In the genomic region with DNA sequence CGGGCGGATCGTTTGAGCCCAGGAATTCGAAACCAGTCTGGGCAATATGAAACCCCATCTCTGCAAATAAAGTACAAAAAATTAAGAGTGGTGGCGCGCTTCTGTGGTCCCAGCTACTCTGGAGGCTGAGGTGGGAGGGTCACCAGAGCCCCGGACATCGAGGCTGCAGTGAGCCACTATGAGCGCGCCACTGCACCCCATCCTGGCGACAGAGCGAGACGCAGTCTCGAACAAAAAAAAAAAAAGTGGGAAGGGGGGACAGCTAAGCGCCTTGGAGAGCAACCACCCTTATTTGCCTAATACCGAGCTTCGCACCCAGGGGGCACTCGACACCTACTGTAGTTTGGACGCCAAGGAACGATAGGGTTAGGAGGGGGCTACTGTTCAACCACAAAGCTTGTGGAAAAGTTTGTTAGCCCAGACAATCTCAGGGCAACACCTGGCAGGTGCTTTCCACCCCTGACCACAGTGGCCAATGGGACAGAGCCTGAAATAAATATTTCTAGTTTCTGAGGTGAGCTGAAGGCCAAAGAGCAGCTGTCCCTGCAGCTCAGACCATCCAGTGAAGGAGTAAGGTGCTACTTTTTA, we compare ENCODE assay signal across 1 cellular context.
TF ChIP-seq lines count a peak whose summit lies in the region.

No MANE protein-coding gene starts in this region.

TF ChIP-seq in GM12878, 131 proteins besides CTCF, POLR2A, EP300 and RAD21 (continued from another document):
- TF ChIP-seq PKNOX1 (IDR thresholded peaks at IDR 0.05) (no peak), CHD2 (IDR thresholded peaks at IDR 0.05; ENCODE audit: borderline replicate concordance, low read depth, low read length) (peak; percentile 4; the same call in 1 of the 2 replicates), NKRF (conservative IDR thresholded peaks at IDR 0.05) (0 out of 2 replicates have a peak, but pooled peaks have one; percentile 39), HSF1 (IDR thresholded peaks at IDR 0.05; ENCODE audit: low read depth, low read length) (no peak), KDM1A (IDR thresholded peaks at IDR 0.05; ENCODE audit: borderline replicate concordance) (no peak), IKZF2 (IDR thresholded peaks at IDR 0.05) (peak; percentile 93), RCOR1 (conservative IDR thresholded peaks at IDR 0.05; ENCODE audit: low read depth, low read length) (no peak), FOXM1 (IDR thresholded peaks at IDR 0.05; ENCODE audit: low read depth, low read length) (peak; percentile 89; the same call in 1 of the 2 replicates), PBX3 (IDR thresholded peaks at IDR 0.05; ENCODE audit: insufficient replicate concordance, low read depth, low read length) (no peak), CBFB (IDR thresholded peaks at IDR 0.05; ENCODE audit: low read depth) (peak; percentile 87), ZBTB40 (IDR thresholded peaks at IDR 0.05; ENCODE audit: borderline replicate concordance) (no peak)
TF ChIP-seq in GM12878: peak in this region for 47.
